In the genomic region with DNA sequence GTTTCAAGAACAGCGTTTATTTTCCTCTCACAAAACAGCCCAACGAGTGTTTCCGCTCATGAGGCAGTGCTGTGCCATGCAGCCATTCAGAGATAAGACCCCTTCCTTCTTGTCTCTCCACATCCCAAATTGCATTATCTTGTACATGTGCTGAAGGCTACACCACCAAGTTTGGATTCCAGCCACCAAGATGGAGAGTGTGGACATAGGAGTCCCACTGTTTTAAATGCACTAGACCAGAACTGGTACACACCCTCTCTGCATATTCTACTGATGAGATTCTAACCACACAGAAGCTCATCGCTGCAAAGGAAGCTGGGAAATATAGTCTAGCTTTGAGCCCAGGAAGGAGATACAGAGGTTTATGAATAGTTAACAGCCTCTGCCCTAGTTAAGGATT, we compare ENCODE assay signal across 1 cellular context.
TF ChIP-seq lines count a peak whose summit lies in the region.

No MANE protein-coding gene starts in this region.

TF ChIP-seq in IMR-90, 13 proteins besides CTCF, POLR2A, EP300 and RAD21 (continued from another document):
- TF ChIP-seq, protein P1, sequence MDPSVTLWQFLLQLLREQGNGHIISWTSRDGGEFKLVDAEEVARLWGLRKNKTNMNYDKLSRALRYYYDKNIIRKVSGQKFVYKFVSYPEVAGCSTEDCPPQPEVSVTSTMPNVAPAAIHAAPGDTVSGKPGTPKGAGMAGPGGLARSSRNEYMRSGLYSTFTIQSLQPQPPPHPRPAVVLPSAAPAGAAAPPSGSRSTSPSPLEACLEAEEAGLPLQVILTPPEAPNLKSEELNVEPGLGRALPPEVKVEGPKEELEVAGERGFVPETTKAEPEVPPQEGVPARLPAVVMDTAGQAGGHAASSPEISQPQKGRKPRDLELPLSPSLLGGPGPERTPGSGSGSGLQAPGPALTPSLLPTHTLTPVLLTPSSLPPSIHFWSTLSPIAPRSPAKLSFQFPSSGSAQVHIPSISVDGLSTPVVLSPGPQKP (IDR thresholded peaks at IDR 0.05; ENCODE audit: borderline replicate concordance, low read depth, low read length): no peak
- TF ChIP-seq BHLHE40 (IDR thresholded peaks at IDR 0.05; ENCODE audit: low read depth, low read length) (no peak), CEBPB (IDR thresholded peaks at IDR 0.05; ENCODE audit: low read depth, low read length) (no peak), MXI1 (IDR thresholded peaks at IDR 0.05; ENCODE audit: borderline replicate concordance, low read depth, low read length) (no peak), RCOR1 (IDR thresholded peaks at IDR 0.05; ENCODE audit: insufficient replicate concordance, low read length) (no peak)
